ENCODE assay signal across 22 cellular contexts in genomic region chr3:167602041-167602440, GRCh38. TPM values are rescaled to one million over a fixed set of nuclear protein-coding genes. Genes with fewer than 3 reads are reported as not detected.
"Had no signal": no experiment of that assay in that cellular context is flagged by ENCODE, and none has a peak within 500 bp of the region (broad histone marks: within the 10 kb centered on the region; RNA-seq: fewer than 3 reads in every experiment).

No MANE protein-coding gene starts in this region.

- H3K27me3 ChIP-seq: dorsolateral prefrontal cortex, esophagus muscularis mucosa, gastrocnemius medialis, ovary, right atrium auricular region, sigmoid colon, stomach, transverse colon had no signal

- H3K36me3 ChIP-seq: esophagus muscularis mucosa, gastrocnemius medialis, ovary, right atrium auricular region, sigmoid colon, stomach, thoracic aorta, transverse colon had no signal

- H3K27ac Mint-ChIP-seq: naive thymus-derived CD8-positive, alpha-beta T cell had no signal

- ATAC-seq: gastrocnemius medialis; left lobe of liver; mucosa of descending colon; naive thymus-derived CD8-positive, alpha-beta T cell had no signal

- H3K27ac ChIP-seq: dorsolateral prefrontal cortex, epithelial cell of prostate, esophagus muscularis mucosa, gastrocnemius medialis, ovary, right atrium auricular region, sigmoid colon, skin epidermis, stomach, thoracic aorta, transverse colon had no signal

- H3K9me3 ChIP-seq: esophagus muscularis mucosa, gastrocnemius medialis, mucosa of descending colon, ovary, right atrium auricular region, sigmoid colon, thoracic aorta, transverse colon had no signal

- H3K4me3 Mint-ChIP-seq: naive thymus-derived CD8-positive, alpha-beta T cell; neural crest cell had no signal

- H3K36me3 Mint-ChIP-seq: naive thymus-derived CD8-positive, alpha-beta T cell had no signal

- DNase-seq: cortex of kidney; dorsolateral prefrontal cortex; effector memory CD4-positive, alpha-beta T cell; gastrocnemius medialis; islet precursor cell; mammary epithelial cell; mucosa of descending colon; naive thymus-derived CD8-positive, alpha-beta T cell; nucleus accumbens; ovary; sigmoid colon; stimulated activated naive CD4-positive, alpha-beta T cell; stomach; substantia nigra; transverse colon had no signal

- H3K4me1 Mint-ChIP-seq: naive thymus-derived CD8-positive, alpha-beta T cell; neural crest cell had no signal

- H3K4me1 ChIP-seq: esophagus muscularis mucosa, gastrocnemius medialis, right atrium auricular region, sigmoid colon, stomach, transverse colon had no signal

- H3K4me3 ChIP-seq: dorsolateral prefrontal cortex, esophagus muscularis mucosa, gastrocnemius medialis, mucosa of descending colon, ovary, right atrium auricular region, sigmoid colon, skin epidermis, stomach, thoracic aorta, transverse colon had no signal

RNA-seq across cellular contexts. Expression of gene WDR49, which starts 51.7 kb away (rescaled TPM):
- total RNA-seq: left lobe of liver had no signal
- polyA plus RNA-seq: mammary epithelial cell; naive thymus-derived CD8-positive, alpha-beta T cell had no signal
